1 cellular context compared by ENCODE assay signal in the genomic region with DNA sequence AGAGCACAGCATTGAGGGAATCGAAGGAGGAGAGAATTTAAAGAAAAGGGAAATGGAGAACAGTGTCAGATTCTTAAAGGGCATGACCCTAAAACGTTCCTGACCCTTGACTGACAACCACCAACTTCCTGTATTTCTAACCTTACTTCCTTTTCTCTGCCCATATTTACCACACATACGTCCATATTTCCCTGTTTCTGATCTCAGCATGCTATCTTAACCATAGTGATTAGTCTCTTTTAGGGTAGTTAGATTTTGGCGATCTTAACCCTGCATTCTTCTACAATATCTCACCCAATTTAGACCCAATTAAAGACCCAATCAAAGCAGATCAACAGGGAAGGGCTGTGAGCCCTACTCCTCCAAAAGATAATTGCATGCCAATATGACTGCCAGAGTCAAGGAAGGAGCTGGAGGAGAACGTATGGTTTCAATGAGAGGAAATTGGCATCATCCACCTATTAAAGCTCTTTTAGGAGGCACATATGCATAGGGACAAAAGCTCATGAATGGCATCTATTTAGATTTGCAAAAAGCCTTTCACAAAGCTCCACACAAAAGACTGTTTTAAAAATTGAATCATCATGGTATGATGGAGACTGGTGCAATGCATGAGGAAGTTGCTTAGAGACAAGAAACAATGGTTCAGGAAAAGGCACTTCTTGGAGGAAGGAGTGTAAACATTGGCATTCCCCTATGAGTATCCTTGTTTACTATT.
TF ChIP-seq lines count a peak whose summit lies in the region.

No MANE protein-coding gene starts in this region.

TF ChIP-seq in K562, 482 proteins besides CTCF, POLR2A, EP300 and RAD21 (continued from another document):
- TF ChIP-seq ZNF232 (CRISPR knock-in tag; IDR thresholded peaks at IDR 0.05) (no peak), ELF2 (CRISPR knock-in tag; IDR thresholded peaks at IDR 0.05) (no peak), TCF7L2 (IDR thresholded peaks at IDR 0.05; ENCODE audit: low read depth, low read length) (no peak), FOXA1 (IDR thresholded peaks at IDR 0.05; ENCODE audit: borderline replicate concordance) (no peak), E2F3 (CRISPR knock-in tag; IDR thresholded peaks at IDR 0.05) (no peak), NCOR1 (IDR thresholded peaks at IDR 0.05) (no peak; the same call in 1 of the 2 replicates), SETDB1 (IDR thresholded peaks at IDR 0.05; ENCODE audit: low read length) (no peak), CBX8 (IDR thresholded peaks at IDR 0.05; ENCODE audit: borderline replicate concordance, extremely low read depth, low read depth, low read length, poor library complexity, severe bottlenecking) (no peak), ZNF311 (CRISPR knock-in tag; IDR thresholded peaks at IDR 0.05) (no peak), SMC3 (conservative IDR thresholded peaks at IDR 0.05; ENCODE audit: insufficient read depth, low read depth, low read length) (no peak)
- TF ChIP-seq, protein P1, sequence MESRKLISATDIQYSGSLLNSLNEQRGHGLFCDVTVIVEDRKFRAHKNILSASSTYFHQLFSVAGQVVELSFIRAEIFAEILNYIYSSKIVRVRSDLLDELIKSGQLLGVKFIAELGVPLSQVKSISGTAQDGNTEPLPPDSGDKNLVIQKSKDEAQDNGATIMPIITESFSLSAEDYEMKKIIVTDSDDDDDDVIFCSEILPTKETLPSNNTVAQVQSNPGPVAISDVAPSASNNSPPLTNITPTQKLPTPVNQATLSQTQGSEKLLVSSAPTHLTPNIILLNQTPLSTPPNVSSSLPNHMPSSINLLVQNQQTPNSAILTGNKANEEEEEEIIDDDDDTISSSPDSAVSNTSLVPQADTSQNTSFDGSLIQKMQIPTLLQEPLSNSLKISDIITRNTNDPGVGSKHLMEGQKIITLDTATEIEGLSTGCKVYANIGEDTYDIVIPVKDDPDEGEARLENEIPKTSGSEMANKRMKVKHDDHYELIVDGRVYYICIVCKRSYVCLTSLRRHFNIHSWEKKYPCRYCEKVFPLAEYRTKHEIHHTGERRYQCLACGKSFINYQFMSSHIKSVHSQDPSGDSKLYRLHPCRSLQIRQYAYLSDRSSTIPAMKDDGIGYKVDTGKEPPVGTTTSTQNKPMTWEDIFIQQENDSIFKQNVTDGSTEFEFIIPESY (CRISPR knock-in tag; IDR thresholded peaks at IDR 0.05), result no peak
- TF ChIP-seq, protein P2, sequence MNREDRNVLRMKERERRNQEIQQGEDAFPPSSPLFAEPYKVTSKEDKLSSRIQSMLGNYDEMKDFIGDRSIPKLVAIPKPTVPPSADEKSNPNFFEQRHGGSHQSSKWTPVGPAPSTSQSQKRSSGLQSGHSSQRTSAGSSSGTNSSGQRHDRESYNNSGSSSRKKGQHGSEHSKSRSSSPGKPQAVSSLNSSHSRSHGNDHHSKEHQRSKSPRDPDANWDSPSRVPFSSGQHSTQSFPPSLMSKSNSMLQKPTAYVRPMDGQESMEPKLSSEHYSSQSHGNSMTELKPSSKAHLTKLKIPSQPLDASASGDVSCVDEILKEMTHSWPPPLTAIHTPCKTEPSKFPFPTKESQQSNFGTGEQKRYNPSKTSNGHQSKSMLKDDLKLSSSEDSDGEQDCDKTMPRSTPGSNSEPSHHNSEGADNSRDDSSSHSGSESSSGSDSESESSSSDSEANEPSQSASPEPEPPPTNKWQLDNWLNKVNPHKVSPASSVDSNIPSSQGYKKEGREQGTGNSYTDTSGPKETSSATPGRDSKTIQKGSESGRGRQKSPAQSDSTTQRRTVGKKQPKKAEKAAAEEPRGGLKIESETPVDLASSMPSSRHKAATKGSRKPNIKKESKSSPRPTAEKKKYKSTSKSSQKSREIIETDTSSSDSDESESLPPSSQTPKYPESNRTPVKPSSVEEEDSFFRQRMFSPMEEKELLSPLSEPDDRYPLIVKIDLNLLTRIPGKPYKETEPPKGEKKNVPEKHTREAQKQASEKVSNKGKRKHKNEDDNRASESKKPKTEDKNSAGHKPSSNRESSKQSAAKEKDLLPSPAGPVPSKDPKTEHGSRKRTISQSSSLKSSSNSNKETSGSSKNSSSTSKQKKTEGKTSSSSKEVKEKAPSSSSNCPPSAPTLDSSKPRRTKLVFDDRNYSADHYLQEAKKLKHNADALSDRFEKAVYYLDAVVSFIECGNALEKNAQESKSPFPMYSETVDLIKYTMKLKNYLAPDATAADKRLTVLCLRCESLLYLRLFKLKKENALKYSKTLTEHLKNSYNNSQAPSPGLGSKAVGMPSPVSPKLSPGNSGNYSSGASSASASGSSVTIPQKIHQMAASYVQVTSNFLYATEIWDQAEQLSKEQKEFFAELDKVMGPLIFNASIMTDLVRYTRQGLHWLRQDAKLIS (CRISPR knock-in tag; IDR thresholded peaks at IDR 0.05), result no peak
- TF ChIP-seq, protein P3, sequence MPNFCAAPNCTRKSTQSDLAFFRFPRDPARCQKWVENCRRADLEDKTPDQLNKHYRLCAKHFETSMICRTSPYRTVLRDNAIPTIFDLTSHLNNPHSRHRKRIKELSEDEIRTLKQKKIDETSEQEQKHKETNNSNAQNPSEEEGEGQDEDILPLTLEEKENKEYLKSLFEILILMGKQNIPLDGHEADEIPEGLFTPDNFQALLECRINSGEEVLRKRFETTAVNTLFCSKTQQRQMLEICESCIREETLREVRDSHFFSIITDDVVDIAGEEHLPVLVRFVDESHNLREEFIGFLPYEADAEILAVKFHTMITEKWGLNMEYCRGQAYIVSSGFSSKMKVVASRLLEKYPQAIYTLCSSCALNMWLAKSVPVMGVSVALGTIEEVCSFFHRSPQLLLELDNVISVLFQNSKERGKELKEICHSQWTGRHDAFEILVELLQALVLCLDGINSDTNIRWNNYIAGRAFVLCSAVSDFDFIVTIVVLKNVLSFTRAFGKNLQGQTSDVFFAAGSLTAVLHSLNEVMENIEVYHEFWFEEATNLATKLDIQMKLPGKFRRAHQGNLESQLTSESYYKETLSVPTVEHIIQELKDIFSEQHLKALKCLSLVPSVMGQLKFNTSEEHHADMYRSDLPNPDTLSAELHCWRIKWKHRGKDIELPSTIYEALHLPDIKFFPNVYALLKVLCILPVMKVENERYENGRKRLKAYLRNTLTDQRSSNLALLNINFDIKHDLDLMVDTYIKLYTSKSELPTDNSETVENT (CRISPR knock-in tag; IDR thresholded peaks at IDR 0.05), result no peak
- TF ChIP-seq, protein P4, sequence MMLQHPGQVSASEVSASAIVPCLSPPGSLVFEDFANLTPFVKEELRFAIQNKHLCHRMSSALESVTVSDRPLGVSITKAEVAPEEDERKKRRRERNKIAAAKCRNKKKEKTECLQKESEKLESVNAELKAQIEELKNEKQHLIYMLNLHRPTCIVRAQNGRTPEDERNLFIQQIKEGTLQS (IDR thresholded peaks at IDR 0.05), result peak; percentile 69
- TF ChIP-seq, protein P4 (CRISPR knock-in tag; conservative IDR thresholded peaks at IDR 0.05), result no peak
